ENCODE assay signal across 32 cellular contexts in genomic region chr9:111271047-111271446, GRCh38. TPM values are rescaled to one million over a fixed set of nuclear protein-coding genes. Genes with fewer than 3 reads are reported as not detected.
"Had no signal": no experiment of that assay in that cellular context is flagged by ENCODE, and none has a peak within 500 bp of the region (broad histone marks: within the 10 kb centered on the region; RNA-seq: fewer than 3 reads in every experiment).

No MANE protein-coding gene starts in this region.

- H3K4me3 ChIP-seq: left lung, lower lobe of right lung, pancreas, prostate gland, sigmoid colon, smooth muscle cell, stomach, testis, thyroid gland, transverse colon, upper lobe of left lung, vagina had no signal

- H3K27ac ChIP-seq: left lung, lower lobe of right lung, pancreas, prostate gland, sigmoid colon, stomach, testis, thyroid gland, transverse colon, upper lobe of left lung, vagina had no signal

- H3K36me3 Mint-ChIP-seq: naive B cell; natural killer cell; stimulated activated naive B cell treated with anti-CD40 and anti-IgM and Interleukin-4, amounts not matched to agents 10 μg/mL and 1 μg/mL and 100 μg/mL, for 72 hours had no signal

- ATAC-seq: left cardiac atrium; left lung; lower lobe of right lung; natural killer cell; pancreas; right cardiac atrium; stimulated activated naive B cell treated with anti-CD40 and anti-IgM and Interleukin-4, amounts not matched to agents 10 μg/mL and 1 μg/mL and 100 μg/mL, for 72 hours; stimulated activated naive CD8-positive, alpha-beta T cell treated with anti-CD3 and anti-CD28 coated beads, Interleukin-15, Interleukin-2, amounts not matched to agents 100 U/mL and 50 U/mL, for 24 hours had no signal

- H3K27me3 Mint-ChIP-seq: stimulated activated naive B cell treated with anti-CD40 and anti-IgM and Interleukin-4, amounts not matched to agents 10 μg/mL and 1 μg/mL and 100 μg/mL, for 72 hours had no signal

- H3K4me1 Mint-ChIP-seq: natural killer cell had no signal

- H3K36me3 ChIP-seq: left lung, lower lobe of right lung, pancreas, prostate gland, sigmoid colon, stomach, thyroid gland, transverse colon, upper lobe of left lung, vagina had no signal

- FAIRE-seq: keratinocyte, pancreas had no signal

- H3K4me2 ChIP-seq: smooth muscle cell had no signal

- H3K27ac Mint-ChIP-seq: naive B cell; natural killer cell; stimulated activated naive B cell treated with anti-CD40 and anti-IgM and Interleukin-4, amounts not matched to agents 10 μg/mL and 1 μg/mL and 100 μg/mL, for 72 hours had no signal

- H3K9me3 ChIP-seq: lower lobe of right lung, pancreas, prostate gland, sigmoid colon, testis, thyroid gland, vagina had no signal

- H3K4me1 ChIP-seq: left lung, lower lobe of right lung, pancreas, prostate gland, sigmoid colon, stomach, testis, transverse colon, upper lobe of left lung, vagina had no signal

- H3K4me3 Mint-ChIP-seq: naive B cell; natural killer cell; stimulated activated naive B cell treated with anti-CD40 and anti-IgM and Interleukin-4, amounts not matched to agents 10 μg/mL and 1 μg/mL and 100 μg/mL, for 72 hours had no signal

- DNase-seq: hippocampal formation; kidney glomerular epithelial cell; left cardiac atrium; left lung; lower lobe of right lung; mammary epithelial cell; mesenchymal stem cell; naive B cell; natural killer cell; pancreas; posterior cingulate gyrus; retina; right cardiac atrium; sigmoid colon; stimulated activated CD4-positive, alpha-beta T cell treated with anti-CD3 and anti-CD28 coated beads, Interleukin-1b, Interleukin-23, amount 100 ng/mL, for 48 hours; stimulated activated CD4-positive, alpha-beta T cell treated with anti-CD3 and anti-CD28 coated beads, Interleukin-4, amount 100 ng/mL, for 1 hour; stimulated activated naive B cell treated with anti-CD40 and anti-IgM and Interleukin-4, amounts not matched to agents 10 μg/mL and 1 μg/mL and 100 μg/mL, for 72 hours; stimulated activated naive CD8-positive, alpha-beta T cell treated with anti-CD3 and anti-CD28 coated beads, Interleukin-15, Interleukin-2, amounts not matched to agents 100 U/mL and 50 U/mL, for 24 hours; stomach; testis; thyroid gland; transverse colon; upper lobe of left lung had no signal

- H3K27me3 ChIP-seq: left lung, pancreas, sigmoid colon, stomach, testis, thyroid gland, transverse colon, upper lobe of left lung, vagina had no signal

RNA-seq across cellular contexts. Expression of gene OR2K2, which starts 59.0 kb away (rescaled TPM):
- total RNA-seq: left cardiac atrium, left lung, liver, lower lobe of right lung, mammary epithelial cell, mononuclear cell, natural killer cell, osteoblast, pancreas, prostate gland, right cardiac atrium, sigmoid colon, skeletal muscle tissue, stomach, thyroid gland, transverse colon, upper lobe of left lung, urinary bladder had no signal
- polyA plus RNA-seq: keratinocyte, liver, mammary epithelial cell, pancreas, right cardiac atrium, sigmoid colon, smooth muscle cell, stomach, urinary bladder had no signal
